In genomic region chr4:131734851-131735385, GRCh38 we compare ENCODE assay signal across 7 cellular contexts.
DNase-seq lines count a peak whose midpoint lies in the region; ATAC-seq, FAIRE-seq and TF ChIP-seq lines count a peak whose summit lies in the region.
"Not testable (repeated sequence)": the region's sequence is repeated elsewhere in the genome, so short reads cannot be mapped to it uniquely, and the experiment has no call there.

No MANE protein-coding gene starts in this region.

- not testable (repeated sequence) for TF ChIP-seq CTCF in WTC11 (IDR thresholded peaks at IDR 0.05); kidney (IDR thresholded peaks at IDR 0.05; ENCODE audit: borderline replicate concordance, extremely low read depth, insufficient read depth); mucosa of descending colon (IDR thresholded peaks at IDR 0.05); progenitor cell of endocrine pancreas (IDR thresholded peaks at IDR 0.05; ENCODE audit: unreplicated experiment)

- H3K9ac ChIP-seq in kidney (ENCODE audit: low read length in 2 of 2): not testable (repeated sequence)

- CTCF ChIA-PET in WTC11 (lab: Charles Lee): not testable (repeated sequence)

- intact Hi-C loops in kidney (cut with DNase I); mucosa of descending colon (cut with DNase I, micrococcal nuclease): not testable (repeated sequence)

- not testable (repeated sequence) for H3K36me3 Mint-ChIP-seq in WTC11; progenitor cell of endocrine pancreas (ENCODE audit: insufficient read depth)

- not testable (repeated sequence) for H3K4me1 Mint-ChIP-seq in WTC11; progenitor cell of endocrine pancreas (ENCODE audit: low read depth)

- H3K9me3 ChIP-seq in kidney (ENCODE audit: control insufficient read depth in 1 of 2, low read length in 2 of 2); mucosa of descending colon: not testable (repeated sequence)

- H3K4me3 Mint-ChIP-seq in WTC11; progenitor cell of endocrine pancreas (ENCODE audit: low read depth): not testable (repeated sequence)

- H3K9me3 Mint-ChIP-seq in WTC11; progenitor cell of endocrine pancreas (ENCODE audit: low read depth): not testable (repeated sequence)

- not testable (repeated sequence) for H3K27me3 Mint-ChIP-seq in WTC11 (ENCODE audit: low read depth); progenitor cell of endocrine pancreas

- H3K27ac ChIP-seq in kidney (ENCODE audit: low read depth in 2 of 2, low read length in 2 of 2): not testable (repeated sequence)

- not testable (repeated sequence) for H3K4me3 ChIP-seq in kidney (ENCODE audit: low read length in 2 of 2); mucosa of descending colon

- FAIRE-seq in kidney (lab: Jason Lieb, UNC): not testable (repeated sequence)

- H3K36me3 ChIP-seq in kidney (ENCODE audit: control insufficient read depth in 1 of 2, insufficient read depth in 2 of 2, low read length in 2 of 2); mucosa of descending colon (ENCODE audit: low read depth): not testable (repeated sequence)

- DNase-seq in WTC11 (ENCODE audit: low spot score): peak; percentile 22
- DNase-seq in activated CD8-positive, alpha-beta memory T cell treated with anti-CD3 and anti-CD28 coated beads for 24 hours: peak; percentile 65
- peak; percentile 9 for DNase-seq in activated T-helper 9 cell treated with anti-CD3 and anti-CD28 coated beads, Interleukin-2, amount 50 U/mL, for 16 hours (ENCODE audit: low read depth)
- DNase-seq in effector CD4-positive, alpha-beta T cell: peak; percentile 8
- DNase-seq in kidney: peak; percentile 71
- DNase-seq in mucosa of descending colon: peak in 2 of 3 donors; percentile 22 to 63
- peak; percentile 48 for DNase-seq in progenitor cell of endocrine pancreas (ENCODE audit: low spot score, unreplicated experiment)

- POLR2A ChIA-PET in WTC11 (lab: Charles Lee): not testable (repeated sequence)

- ATAC-seq in WTC11, mucosa of descending colon: not testable (repeated sequence)

- H3K4me1 ChIP-seq in kidney (ENCODE audit: control insufficient read depth in 1 of 2, insufficient read depth in 1 of 2, low read depth in 1 of 2, low read length in 2 of 2); mucosa of descending colon (ENCODE audit: low read depth): not testable (repeated sequence)

- H3K27ac Mint-ChIP-seq in WTC11, progenitor cell of endocrine pancreas: not testable (repeated sequence)

Comparison
In these comparisons a context has a peak if more than half of its experiments do, and no peak if none do; other contexts are left out.
1. DNase-seq: peak in every context shown above with its lines; median percentile 71 in kidney; 65 in activated CD8-positive, alpha-beta memory T cell treated with anti-CD3 and anti-CD28 coated beads for 24 hours; 48 in progenitor cell of endocrine pancreas; 42 in mucosa of descending colon; 22 in WTC11; 9 in activated T-helper 9 cell treated with anti-CD3 and anti-CD28 coated beads, Interleukin-2, amount 50 U/mL, for 16 hours; 8 in effector CD4-positive, alpha-beta T cell.